ENCODE assay signal across 9 cellular contexts in the genomic region with DNA sequence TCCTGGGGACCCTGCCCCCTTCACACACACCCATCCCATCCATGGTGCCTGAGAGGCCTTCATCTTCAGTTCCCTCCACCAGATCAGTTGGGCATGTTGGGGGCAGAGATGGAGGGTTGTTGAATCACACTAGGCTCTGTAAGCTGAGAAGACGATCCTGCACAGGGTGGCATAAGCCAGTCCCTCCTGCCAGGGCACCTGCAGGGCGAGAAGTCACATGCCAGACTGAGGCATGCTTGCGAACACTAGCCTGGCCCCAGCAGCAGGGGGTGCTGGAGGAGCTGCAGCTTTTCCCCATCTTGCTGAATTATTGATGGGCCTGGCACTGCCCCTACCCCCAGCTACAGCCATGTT.
A peak's percentile ranks its signal among the peaks of the same experiment; 100 is the strongest.
DNase-seq lines count a peak whose midpoint lies in the region; ATAC-seq and TF ChIP-seq lines count a peak whose summit lies in the region.
"Had no signal": no experiment of that assay in that cellular context is flagged by ENCODE, and none has a peak within 500 bp of the region (broad histone marks: within the 10 kb centered on the region; RNA-seq: fewer than 3 reads in every experiment).

No MANE protein-coding gene starts in this region.

- TF ChIP-seq CTCF in cardiac fibroblast (IDR thresholded peaks at IDR 0.05; ENCODE audit: low read depth, low read length) (peak; percentile 39), retinal pigment epithelial cell (conservative IDR thresholded peaks at IDR 0.05; ENCODE audit: low read depth, low read length) (peak; percentile 38)

- DNase-seq in NCI-H345 (lab: John Stamatoyannopoulos, UW) = peak; percentile 23
- no peak for DNase-seq in NCI-H345 treated with DMSO at 0.1 percent for 48 hours (lab: John Stamatoyannopoulos, UW; ENCODE audit: unreplicated experiment)
- DNase-seq in LoVo (ENCODE audit: low spot score) = peak; percentile 32
- DNase-seq in cardiac fibroblast (ENCODE audit: low read depth in 2 of 2) = peak in 1 of 2 donors; percentile 16
- no peak for DNase-seq in retinal pigment epithelial cell (ENCODE audit: low read depth)
- DNase-seq in NCI-H1436 treated with DMSO at 0.1 percent for 48 hours (lab: John Stamatoyannopoulos, UW) = no peak
- no peak for DNase-seq in activated CD4-positive, CD25-positive, alpha-beta regulatory T cell treated with anti-CD3 and anti-CD28 coated beads, Interleukin-2, amount 50 U/mL, for 72 hours

- ATAC-seq in HG02623 (IDR thresholded peaks at IDR 0.05; ENCODE audit: unreplicated experiment) = no peak

- H3K4me3 ChIP-seq in cardiac fibroblast (replicated peaks in 1 of 2; ENCODE audit: low read depth in 2 of 2, low read length in 2 of 2) = no peak overlapping the region
- no peak overlapping the region for H3K4me3 ChIP-seq in retinal pigment epithelial cell (ENCODE audit: low read length)
- H3K4me3 ChIP-seq: BLaER1 had no signal

Comparison
In these comparisons a context has a peak if more than half of its experiments do, and no peak if none do; other contexts are left out.
1. DNase-seq: peak in NCI-H345 (single experiment) and LoVo (single experiment); none in NCI-H345 treated with DMSO at 0.1 percent for 48 hours (single experiment), retinal pigment epithelial cell (single experiment), NCI-H1436 treated with DMSO at 0.1 percent for 48 hours (single experiment) and activated CD4-positive, CD25-positive, alpha-beta regulatory T cell treated with anti-CD3 and anti-CD28 coated beads, Interleukin-2, amount 50 U/mL, for 72 hours (single experiment).